ENCODE assay signal across 3 cellular contexts in the genomic region with DNA sequence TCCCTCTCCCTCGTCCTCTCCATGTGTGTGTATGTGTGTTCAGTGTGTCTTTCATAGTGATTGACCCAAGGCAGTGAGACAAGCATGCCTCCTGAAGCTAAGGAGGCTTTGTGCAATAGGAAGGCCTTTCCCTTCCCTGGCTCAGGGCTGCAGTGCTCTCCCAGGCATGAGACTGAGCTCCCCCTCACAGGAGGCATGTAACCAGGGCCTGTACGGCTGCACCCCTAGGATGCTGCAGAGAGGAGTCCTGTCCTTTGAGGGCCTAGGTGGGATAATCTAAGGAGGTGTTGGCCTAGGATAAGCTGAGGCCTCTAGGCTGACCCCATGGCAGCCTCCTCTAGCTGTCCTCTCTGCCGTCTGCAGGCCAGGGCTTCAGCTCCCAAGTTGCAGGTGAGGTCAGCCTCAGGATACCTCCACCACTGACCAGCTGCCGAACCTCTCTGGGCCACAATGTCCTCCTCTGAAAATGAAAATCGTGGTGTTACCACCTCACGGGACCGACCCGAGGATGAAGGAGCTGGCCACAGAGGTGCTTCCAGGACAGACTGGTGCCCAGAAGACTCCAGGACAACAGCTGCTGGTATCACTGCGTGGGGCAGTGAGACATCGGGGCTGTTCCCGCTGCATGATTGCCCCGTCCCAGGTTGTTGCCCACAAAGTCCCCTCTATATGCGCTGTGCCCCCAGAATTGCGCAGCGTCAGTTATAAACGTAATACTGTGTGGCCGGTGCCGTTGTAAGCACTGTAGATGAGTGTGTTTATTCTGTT.
TF ChIP-seq lines count a peak whose summit lies in the region.

No MANE protein-coding gene starts in this region.

TF ChIP-seq in SK-N-SH, 30 proteins besides CTCF, POLR2A, EP300 and RAD21 (continued from another document):
- TF ChIP-seq, protein P1, sequence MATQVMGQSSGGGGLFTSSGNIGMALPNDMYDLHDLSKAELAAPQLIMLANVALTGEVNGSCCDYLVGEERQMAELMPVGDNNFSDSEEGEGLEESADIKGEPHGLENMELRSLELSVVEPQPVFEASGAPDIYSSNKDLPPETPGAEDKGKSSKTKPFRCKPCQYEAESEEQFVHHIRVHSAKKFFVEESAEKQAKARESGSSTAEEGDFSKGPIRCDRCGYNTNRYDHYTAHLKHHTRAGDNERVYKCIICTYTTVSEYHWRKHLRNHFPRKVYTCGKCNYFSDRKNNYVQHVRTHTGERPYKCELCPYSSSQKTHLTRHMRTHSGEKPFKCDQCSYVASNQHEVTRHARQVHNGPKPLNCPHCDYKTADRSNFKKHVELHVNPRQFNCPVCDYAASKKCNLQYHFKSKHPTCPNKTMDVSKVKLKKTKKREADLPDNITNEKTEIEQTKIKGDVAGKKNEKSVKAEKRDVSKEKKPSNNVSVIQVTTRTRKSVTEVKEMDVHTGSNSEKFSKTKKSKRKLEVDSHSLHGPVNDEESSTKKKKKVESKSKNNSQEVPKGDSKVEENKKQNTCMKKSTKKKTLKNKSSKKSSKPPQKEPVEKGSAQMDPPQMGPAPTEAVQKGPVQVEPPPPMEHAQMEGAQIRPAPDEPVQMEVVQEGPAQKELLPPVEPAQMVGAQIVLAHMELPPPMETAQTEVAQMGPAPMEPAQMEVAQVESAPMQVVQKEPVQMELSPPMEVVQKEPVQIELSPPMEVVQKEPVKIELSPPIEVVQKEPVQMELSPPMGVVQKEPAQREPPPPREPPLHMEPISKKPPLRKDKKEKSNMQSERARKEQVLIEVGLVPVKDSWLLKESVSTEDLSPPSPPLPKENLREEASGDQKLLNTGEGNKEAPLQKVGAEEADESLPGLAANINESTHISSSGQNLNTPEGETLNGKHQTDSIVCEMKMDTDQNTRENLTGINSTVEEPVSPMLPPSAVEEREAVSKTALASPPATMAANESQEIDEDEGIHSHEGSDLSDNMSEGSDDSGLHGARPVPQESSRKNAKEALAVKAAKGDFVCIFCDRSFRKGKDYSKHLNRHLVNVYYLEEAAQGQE (IDR thresholded peaks at IDR 0.05; ENCODE audit: low read depth, low read length): no peak
- no peak for TF ChIP-seq SIN3A (IDR thresholded peaks at IDR 0.05; ENCODE audit: borderline replicate concordance, low read depth, low read length)

TF ChIP-seq in SK-N-SH treated with all-trans-retinoic acid at 6 μM for 48 hours, 23 proteins besides CTCF, POLR2A, EP300 and RAD21 (continued from another document):
- TF ChIP-seq, protein P2, sequence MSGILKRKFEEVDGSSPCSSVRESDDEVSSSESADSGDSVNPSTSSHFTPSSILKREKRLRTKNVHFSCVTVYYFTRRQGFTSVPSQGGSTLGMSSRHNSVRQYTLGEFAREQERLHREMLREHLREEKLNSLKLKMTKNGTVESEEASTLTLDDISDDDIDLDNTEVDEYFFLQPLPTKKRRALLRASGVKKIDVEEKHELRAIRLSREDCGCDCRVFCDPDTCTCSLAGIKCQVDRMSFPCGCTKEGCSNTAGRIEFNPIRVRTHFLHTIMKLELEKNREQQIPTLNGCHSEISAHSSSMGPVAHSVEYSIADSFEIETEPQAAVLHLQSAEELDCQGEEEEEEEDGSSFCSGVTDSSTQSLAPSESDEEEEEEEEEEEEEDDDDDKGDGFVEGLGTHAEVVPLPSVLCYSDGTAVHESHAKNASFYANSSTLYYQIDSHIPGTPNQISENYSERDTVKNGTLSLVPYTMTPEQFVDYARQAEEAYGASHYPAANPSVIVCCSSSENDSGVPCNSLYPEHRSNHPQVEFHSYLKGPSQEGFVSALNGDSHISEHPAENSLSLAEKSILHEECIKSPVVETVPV (CRISPR knock-in tag; IDR thresholded peaks at IDR 0.05): no peak
- TF ChIP-seq ZC3H10 (CRISPR knock-in tag; IDR thresholded peaks at IDR 0.05) (no peak), ZNF8 (CRISPR knock-in tag; IDR thresholded peaks at IDR 0.05) (no peak), CSDC2 (CRISPR knock-in tag; IDR thresholded peaks at IDR 0.05) (no peak), GLIS3 (CRISPR knock-in tag; IDR thresholded peaks at IDR 0.05) (no peak), PPARA (CRISPR knock-in tag; IDR thresholded peaks at IDR 0.05; ENCODE audit: borderline replicate concordance) (no peak), ZNF565 (CRISPR knock-in tag; conservative IDR thresholded peaks at IDR 0.05; ENCODE audit: low read depth) (no peak), ZFP30 (CRISPR knock-in tag; IDR thresholded peaks at IDR 0.05) (no peak)
- TF ChIP-seq, protein P3, sequence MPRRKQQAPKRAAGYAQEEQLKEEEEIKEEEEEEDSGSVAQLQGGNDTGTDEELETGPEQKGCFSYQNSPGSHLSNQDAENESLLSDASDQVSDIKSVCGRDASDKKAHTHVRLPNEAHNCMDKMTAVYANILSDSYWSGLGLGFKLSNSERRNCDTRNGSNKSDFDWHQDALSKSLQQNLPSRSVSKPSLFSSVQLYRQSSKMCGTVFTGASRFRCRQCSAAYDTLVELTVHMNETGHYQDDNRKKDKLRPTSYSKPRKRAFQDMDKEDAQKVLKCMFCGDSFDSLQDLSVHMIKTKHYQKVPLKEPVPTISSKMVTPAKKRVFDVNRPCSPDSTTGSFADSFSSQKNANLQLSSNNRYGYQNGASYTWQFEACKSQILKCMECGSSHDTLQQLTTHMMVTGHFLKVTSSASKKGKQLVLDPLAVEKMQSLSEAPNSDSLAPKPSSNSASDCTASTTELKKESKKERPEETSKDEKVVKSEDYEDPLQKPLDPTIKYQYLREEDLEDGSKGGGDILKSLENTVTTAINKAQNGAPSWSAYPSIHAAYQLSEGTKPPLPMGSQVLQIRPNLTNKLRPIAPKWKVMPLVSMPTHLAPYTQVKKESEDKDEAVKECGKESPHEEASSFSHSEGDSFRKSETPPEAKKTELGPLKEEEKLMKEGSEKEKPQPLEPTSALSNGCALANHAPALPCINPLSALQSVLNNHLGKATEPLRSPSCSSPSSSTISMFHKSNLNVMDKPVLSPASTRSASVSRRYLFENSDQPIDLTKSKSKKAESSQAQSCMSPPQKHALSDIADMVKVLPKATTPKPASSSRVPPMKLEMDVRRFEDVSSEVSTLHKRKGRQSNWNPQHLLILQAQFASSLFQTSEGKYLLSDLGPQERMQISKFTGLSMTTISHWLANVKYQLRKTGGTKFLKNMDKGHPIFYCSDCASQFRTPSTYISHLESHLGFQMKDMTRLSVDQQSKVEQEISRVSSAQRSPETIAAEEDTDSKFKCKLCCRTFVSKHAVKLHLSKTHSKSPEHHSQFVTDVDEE (CRISPR knock-in tag; IDR thresholded peaks at IDR 0.05): no peak

TF ChIP-seq in GM23338, 12 proteins besides CTCF, POLR2A, EP300 and RAD21 (continued from another document):
- TF ChIP-seq, protein P1 (IDR thresholded peaks at IDR 0.05; ENCODE audit: unreplicated experiment): no peak
- TF ChIP-seq NANOG (IDR thresholded peaks at IDR 0.05; ENCODE audit: borderline replicate concordance): no peak
- TF ChIP-seq ZNF114 (CRISPR knock-in tag; IDR thresholded peaks at IDR 0.05): no peak
- no peak for TF ChIP-seq ZNF331 (CRISPR knock-in tag; IDR thresholded peaks at IDR 0.05; ENCODE audit: low read depth)
- no peak for TF ChIP-seq EZH2phosphoT487 (IDR thresholded peaks at IDR 0.05; ENCODE audit: unreplicated experiment)
- TF ChIP-seq CREB1 (CRISPR knock-in tag; IDR thresholded peaks at IDR 0.05; ENCODE audit: low read depth): no peak
- TF ChIP-seq JUNB (IDR thresholded peaks at IDR 0.05; ENCODE audit: unreplicated experiment): no peak
- no peak for TF ChIP-seq EZH2 (IDR thresholded peaks at IDR 0.05; ENCODE audit: low read depth, unreplicated experiment)
- TF ChIP-seq, protein P4, sequence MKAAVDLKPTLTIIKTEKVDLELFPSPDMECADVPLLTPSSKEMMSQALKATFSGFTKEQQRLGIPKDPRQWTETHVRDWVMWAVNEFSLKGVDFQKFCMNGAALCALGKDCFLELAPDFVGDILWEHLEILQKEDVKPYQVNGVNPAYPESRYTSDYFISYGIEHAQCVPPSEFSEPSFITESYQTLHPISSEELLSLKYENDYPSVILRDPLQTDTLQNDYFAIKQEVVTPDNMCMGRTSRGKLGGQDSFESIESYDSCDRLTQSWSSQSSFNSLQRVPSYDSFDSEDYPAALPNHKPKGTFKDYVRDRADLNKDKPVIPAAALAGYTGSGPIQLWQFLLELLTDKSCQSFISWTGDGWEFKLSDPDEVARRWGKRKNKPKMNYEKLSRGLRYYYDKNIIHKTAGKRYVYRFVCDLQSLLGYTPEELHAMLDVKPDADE (IDR thresholded peaks at IDR 0.05): no peak
- TF ChIP-seq, protein P5, sequence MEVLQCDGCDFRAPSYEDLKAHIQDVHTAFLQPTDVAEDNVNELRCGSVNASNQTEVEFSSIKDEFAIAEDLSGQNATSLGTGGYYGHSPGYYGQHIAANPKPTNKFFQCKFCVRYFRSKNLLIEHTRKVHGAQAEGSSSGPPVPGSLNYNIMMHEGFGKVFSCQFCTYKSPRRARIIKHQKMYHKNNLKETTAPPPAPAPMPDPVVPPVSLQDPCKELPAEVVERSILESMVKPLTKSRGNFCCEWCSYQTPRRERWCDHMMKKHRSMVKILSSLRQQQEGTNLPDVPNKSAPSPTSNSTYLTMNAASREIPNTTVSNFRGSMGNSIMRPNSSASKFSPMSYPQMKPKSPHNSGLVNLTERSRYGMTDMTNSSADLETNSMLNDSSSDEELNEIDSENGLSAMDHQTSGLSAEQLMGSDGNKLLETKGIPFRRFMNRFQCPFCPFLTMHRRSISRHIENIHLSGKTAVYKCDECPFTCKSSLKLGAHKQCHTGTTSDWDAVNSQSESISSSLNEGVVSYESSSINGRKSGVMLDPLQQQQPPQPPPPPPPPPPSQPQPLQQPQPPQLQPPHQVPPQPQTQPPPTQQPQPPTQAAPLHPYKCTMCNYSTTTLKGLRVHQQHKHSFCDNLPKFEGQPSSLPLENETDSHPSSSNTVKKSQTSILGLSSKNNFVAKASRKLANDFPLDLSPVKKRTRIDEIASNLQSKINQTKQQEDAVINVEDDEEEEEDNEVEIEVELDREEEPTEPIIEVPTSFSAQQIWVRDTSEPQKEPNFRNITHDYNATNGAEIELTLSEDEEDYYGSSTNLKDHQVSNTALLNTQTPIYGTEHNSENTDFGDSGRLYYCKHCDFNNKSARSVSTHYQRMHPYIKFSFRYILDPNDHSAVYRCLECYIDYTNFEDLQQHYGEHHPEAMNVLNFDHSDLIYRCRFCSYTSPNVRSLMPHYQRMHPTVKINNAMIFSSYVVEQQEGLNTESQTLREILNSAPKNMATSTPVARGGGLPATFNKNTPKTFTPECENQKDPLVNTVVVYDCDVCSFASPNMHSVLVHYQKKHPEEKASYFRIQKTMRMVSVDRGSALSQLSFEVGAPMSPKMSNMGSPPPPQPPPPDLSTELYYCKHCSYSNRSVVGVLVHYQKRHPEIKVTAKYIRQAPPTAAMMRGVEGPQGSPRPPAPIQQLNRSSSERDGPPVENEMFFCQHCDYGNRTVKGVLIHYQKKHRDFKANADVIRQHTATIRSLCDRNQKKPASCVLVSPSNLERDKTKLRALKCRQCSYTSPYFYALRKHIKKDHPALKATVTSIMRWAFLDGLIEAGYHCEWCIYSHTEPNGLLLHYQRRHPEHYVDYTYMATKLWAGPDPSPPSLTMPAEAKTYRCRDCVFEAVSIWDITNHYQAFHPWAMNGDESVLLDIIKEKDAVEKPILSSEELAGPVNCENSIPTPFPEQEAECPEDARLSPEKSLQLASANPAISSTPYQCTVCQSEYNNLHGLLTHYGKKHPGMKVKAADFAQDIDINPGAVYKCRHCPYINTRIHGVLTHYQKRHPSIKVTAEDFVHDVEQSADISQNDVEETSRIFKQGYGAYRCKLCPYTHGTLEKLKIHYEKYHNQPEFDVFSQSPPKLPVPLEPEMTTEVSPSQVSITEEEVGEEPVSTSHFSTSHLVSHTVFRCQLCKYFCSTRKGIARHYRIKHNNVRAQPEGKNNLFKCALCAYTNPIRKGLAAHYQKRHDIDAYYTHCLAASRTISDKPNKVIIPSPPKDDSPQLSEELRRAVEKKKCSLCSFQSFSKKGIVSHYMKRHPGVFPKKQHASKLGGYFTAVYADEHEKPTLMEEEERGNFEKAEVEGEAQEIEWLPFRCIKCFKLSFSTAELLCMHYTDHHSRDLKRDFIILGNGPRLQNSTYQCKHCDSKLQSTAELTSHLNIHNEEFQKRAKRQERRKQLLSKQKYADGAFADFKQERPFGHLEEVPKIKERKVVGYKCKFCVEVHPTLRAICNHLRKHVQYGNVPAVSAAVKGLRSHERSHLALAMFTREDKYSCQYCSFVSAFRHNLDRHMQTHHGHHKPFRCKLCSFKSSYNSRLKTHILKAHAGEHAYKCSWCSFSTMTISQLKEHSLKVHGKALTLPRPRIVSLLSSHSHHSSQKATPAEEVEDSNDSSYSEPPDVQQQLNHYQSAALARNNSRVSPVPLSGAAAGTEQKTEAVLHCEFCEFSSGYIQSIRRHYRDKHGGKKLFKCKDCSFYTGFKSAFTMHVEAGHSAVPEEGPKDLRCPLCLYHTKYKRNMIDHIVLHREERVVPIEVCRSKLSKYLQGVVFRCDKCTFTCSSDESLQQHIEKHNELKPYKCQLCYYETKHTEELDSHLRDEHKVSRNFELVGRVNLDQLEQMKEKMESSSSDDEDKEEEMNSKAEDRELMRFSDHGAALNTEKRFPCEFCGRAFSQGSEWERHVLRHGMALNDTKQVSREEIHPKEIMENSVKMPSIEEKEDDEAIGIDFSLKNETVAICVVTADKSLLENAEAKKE (CRISPR knock-in tag; IDR thresholded peaks at IDR 0.05): no peak
- TF ChIP-seq STAT1 (IDR thresholded peaks at IDR 0.05; ENCODE audit: unreplicated experiment): no peak
